Comparison of ENCODE assay signal across 8 cellular contexts in the genomic region with DNA sequence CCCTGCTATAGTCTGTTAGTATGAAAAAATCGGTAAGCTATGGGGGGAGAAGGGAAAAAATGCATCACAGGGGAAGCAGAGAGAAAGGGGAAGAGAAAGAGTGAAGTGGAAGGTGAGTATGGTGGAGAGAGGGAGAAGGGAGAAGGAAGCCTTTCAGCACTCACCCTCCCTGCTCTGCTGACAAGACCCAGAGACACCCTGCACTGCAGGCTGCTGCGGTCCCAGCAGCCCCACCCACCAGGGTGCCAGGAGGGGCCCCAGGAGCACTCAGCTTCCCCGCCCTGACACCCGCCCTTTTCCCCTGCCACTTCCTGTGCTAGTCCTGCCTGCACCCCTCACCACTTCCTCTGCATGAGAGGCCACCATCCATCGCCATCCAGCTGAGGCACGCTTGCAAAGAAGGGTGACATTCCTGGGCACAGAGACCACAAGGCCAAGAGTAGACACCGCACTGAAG. TPM values are rescaled to one million over a fixed set of nuclear protein-coding genes. Genes with fewer than 3 reads are reported as not detected.
A peak's percentile ranks its signal among the peaks of the same experiment; 100 is the strongest.
DNase-seq lines count a peak whose midpoint lies in the region; ATAC-seq and TF ChIP-seq lines count a peak whose summit lies in the region.

No MANE protein-coding gene starts in this region.

- H3K4me3 ChIP-seq in Loucy (ENCODE audit: low read length, poor library complexity, severe bottlenecking): peak overlapping the region; percentile 92

- no peaks in the 10 kb centered on the region for H3K9me3 ChIP-seq in Loucy (ENCODE audit: insufficient read depth, low read depth, low read length)

- no peaks in the 10 kb centered on the region for H3K9me2 ChIP-seq in Loucy (replicated peaks; ENCODE audit: low read depth, low read length)

- peak overlapping the region; percentile 90 for H3K4me2 ChIP-seq in Loucy (ENCODE audit: low read depth, low read length, poor library complexity, severe bottlenecking)

- no peaks in the 10 kb centered on the region for H3F3A ChIP-seq in Loucy (ENCODE audit: low read depth)

- ATAC-seq in GM21619 (IDR thresholded peaks at IDR 0.05; ENCODE audit: unreplicated experiment) (peak; percentile 50), left cardiac atrium (peak; percentile 59 to 63), HG02938 (IDR thresholded peaks at IDR 0.05; ENCODE audit: unreplicated experiment) (no peak)

- no peak for TF ChIP-seq CTCF in Loucy (conservative IDR thresholded peaks at IDR 0.05; ENCODE audit: low read length)

- H3K79me2 ChIP-seq in Loucy (ENCODE audit: insufficient read depth, low read length): peaks cover 96% of the 10 kb centered on the region

- H2AFZ ChIP-seq in Loucy (ENCODE audit: low read length): no peak overlapping the region

- peaks cover 14% of the 10 kb centered on the region for H4K20me1 ChIP-seq in Loucy (ENCODE audit: insufficient read depth, low read length, poor library complexity, severe bottlenecking)

- H3K36me3 ChIP-seq in Loucy (ENCODE audit: insufficient read depth, low read length): no peaks in the 10 kb centered on the region; the same call in 1 of the 2 replicates

- DNase-seq in EL (peak; percentile 21), left cardiac atrium (peak; percentile 76), NCI-H2227 treated with DMSO at 0.1 percent for 48 hours (lab: John Stamatoyannopoulos, UW) (no peak)
- DNase-seq in activated CD8-positive, alpha-beta memory T cell treated with anti-CD3 and anti-CD28 coated beads for 24 hours: peak; percentile 92
- DNase-seq in stimulated activated CD8-positive, alpha-beta memory T cell treated with anti-CD3 and anti-CD28 coated beads, Interleukin-15, amount 100 ng/mL, for 1 hour (ENCODE audit: low read depth): peak; percentile 76

- H3K9ac ChIP-seq in Loucy (ENCODE audit: low read depth, low read length, poor library complexity, severe bottlenecking): peak overlapping the region; percentile 95

- peaks cover 49% of the 10 kb centered on the region for H3K4me1 ChIP-seq in Loucy (ENCODE audit: insufficient read depth, low read length, poor library complexity, severe bottlenecking)

- intact Hi-C loops in left cardiac atrium (cut with DNase I): no loop called here

- H3K27me3 ChIP-seq in Loucy (ENCODE audit: insufficient read depth, low read length, poor library complexity, severe bottlenecking): no peaks in the 10 kb centered on the region

RNA-seq across cellular contexts. Expression of a gene that starts 12.7 kb away (rescaled TPM):
- total RNA-seq in left cardiac atrium: 10 to 100 TPM; 15.4 to 18.1 TPM

RNA-seq across cellular contexts. Expression of a gene that starts 18.7 kb away (rescaled TPM):
- total RNA-seq in left cardiac atrium: not detected
